Comparison of ENCODE assay signal across 24 cellular contexts in the genomic region with DNA sequence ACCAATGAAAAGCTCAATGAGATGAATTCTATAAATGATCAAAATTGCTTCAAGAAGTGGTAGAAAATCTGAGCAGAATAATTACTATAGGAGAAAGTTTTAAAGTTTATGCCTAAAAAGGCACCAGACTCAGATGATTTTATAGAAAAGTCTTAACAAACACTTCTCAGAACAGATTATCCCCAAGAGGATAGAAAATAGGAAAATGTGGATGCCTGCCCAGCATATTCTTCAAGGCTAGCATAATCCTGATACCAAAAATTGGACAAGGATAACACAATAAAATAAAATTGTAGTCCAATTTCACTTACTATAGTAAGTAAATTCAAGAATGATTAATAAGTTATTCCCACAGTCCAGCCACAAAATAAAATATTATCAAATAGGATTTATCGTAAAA.
"Had no signal": no experiment of that assay in that cellular context is flagged by ENCODE, and none has a peak within 500 bp of the region (broad histone marks: within the 10 kb centered on the region; RNA-seq: fewer than 3 reads in every experiment).

No MANE protein-coding gene starts in this region.

- H3K27me3 ChIP-seq: SJSA1 had no signal

- H3K4me3 ChIP-seq: K562, SJSA1, SK-N-MC had no signal

- ATAC-seq: K562 had no signal

- FAIRE-seq: HTR-8/SVneo, K562, RCC 7860 had no signal

- H3K27ac ChIP-seq: HL-60, KMS-11, SJSA1, SK-N-MC had no signal

- H3K36me3 ChIP-seq: SJSA1 had no signal

- DNase-seq: Kasumi-1, MM.1S, NCI-H1092 treated with DMSO at 0.1 percent for 48 hours, NCI-H1436, NCI-H187, NCI-H2029, NCI-H2081 treated with DMSO at 0.1 percent for 48 hours, NCI-H2171, NCI-H226, NCI-H446, NCI-H510A, NCI-H524 treated with DMSO at 0.1 percent for 48 hours, NCI-H69, NCI-H774, Right ventricle myocardium superior, RPMI8226, SIG-M5 had no signal

- H3K9me3 ChIP-seq: SJSA1 had no signal
